Comparison of ENCODE assay signal across 20 cellular contexts in the genomic region with DNA sequence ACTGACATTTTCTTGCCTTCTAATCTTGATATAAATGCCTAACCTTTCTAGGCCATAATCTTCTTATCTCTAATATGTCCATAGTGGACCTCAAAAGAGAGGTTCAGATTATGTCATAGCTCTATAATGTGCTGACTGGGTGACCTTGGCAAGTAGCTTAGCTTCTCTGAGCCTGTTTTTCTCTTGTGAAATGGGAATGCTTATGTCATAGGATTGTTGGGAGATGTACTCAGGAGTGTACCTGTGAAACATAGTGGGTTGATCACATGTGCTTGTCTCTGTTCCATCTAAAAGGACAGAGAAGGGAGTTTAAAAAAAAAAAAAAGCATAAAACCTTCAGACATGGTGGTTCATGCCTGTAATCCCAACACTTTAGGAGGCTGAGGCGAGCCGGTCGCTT. TPM values are rescaled to one million over a fixed set of nuclear protein-coding genes. Genes with fewer than 3 reads are reported as not detected.
DNase-seq lines count a peak whose midpoint lies in the region; ATAC-seq, FAIRE-seq and TF ChIP-seq lines count a peak whose summit lies in the region.
"Had no signal": no experiment of that assay in that cellular context is flagged by ENCODE, and none has a peak within 500 bp of the region (broad histone marks: within the 10 kb centered on the region; RNA-seq: fewer than 3 reads in every experiment).

No MANE protein-coding gene starts in this region.

- no peak overlapping the region for H2AFZ ChIP-seq in Karpas-422 (ENCODE audit: low read length)
- H2AFZ ChIP-seq in GM12878 (ENCODE audit: control insufficient read depth, low read depth, low read length): no peak overlapping the region

- peaks cover 73% of the 10 kb centered on the region for H3K79me2 ChIP-seq in Karpas-422 (ENCODE audit: low read length)
- peaks cover 34% of the 10 kb centered on the region for H3K79me2 ChIP-seq in GM12878 (ENCODE audit: control insufficient read depth, insufficient read depth, low read length)

- H3K36me3 ChIP-seq in CD4-positive, CD25-positive, alpha-beta regulatory T cell (ENCODE audit: control insufficient read depth, insufficient read depth, low read length): no peaks in the 10 kb centered on the region
- peaks cover 18% of the 10 kb centered on the region; the same call in 1 of the 2 replicates for H3K36me3 ChIP-seq in Karpas-422 (ENCODE audit: insufficient read depth, low read length)
- H3K36me3 ChIP-seq in GM12878 (ENCODE audit: control insufficient read depth in 2 of 2, insufficient read depth in 2 of 2, low read length in 1 of 2): peaks cover 1 to 3% of the 10 kb centered on the region in 2 experiments; a peak in 3 of 4 replicates

- peak overlapping the region; percentile 93 for H3K4me2 ChIP-seq in Karpas-422 (ENCODE audit: low read depth, low read length, poor library complexity, severe bottlenecking)
- peak overlapping the region; percentile 35; the same call in 1 of the 2 replicates for H3K4me2 ChIP-seq in GM12878 (ENCODE audit: control insufficient read depth, insufficient read depth)

- H3K36me3 Mint-ChIP-seq in CD4-positive, CD25-positive, alpha-beta regulatory T cell: peaks cover 19% of the 10 kb centered on the region
- H3K36me3 Mint-ChIP-seq in nephron (ENCODE audit: low read depth): peaks cover 9% of the 10 kb centered on the region

- no peaks in the 10 kb centered on the region for H3K9me2 ChIP-seq in Karpas-422 (replicated peaks; ENCODE audit: insufficient read depth, low read length)

- H3K27ac Mint-ChIP-seq in CD4-positive, CD25-positive, alpha-beta regulatory T cell: peak overlapping the region in 2 of 3 donors; percentile 38 to 49
- no peak overlapping the region for H3K27ac Mint-ChIP-seq in nephron
- H3K27ac Mint-ChIP-seq: activated B cell treated with CpG ODN at 0.5 μM for 24 hours, mesothelial cell of epicardium had no signal

- peaks cover 6% of the 10 kb centered on the region for H3K27me3 Mint-ChIP-seq in CD4-positive, CD25-positive, alpha-beta regulatory T cell
- no peaks in the 10 kb centered on the region for H3K27me3 Mint-ChIP-seq in nephron (ENCODE audit: low read depth)
- H3K27me3 Mint-ChIP-seq: activated B cell treated with CpG ODN at 0.5 μM for 24 hours had no signal

- in situ Hi-C loops in GM12878 (cut with MboI): no loop called here

- RAD21 ChIA-PET in GM12878 (lab: Charles Lee; ENCODE audit: unreplicated experiment): interaction anchor here (0.5 kb wide), 1 partner anchor 503 kb away, joined by 4 read pairs; no protein-coding TSS in a partner anchor

- no TSS peak for BruUV-seq in GM12878 (replicated peaks; lab: Mats Ljungman, UMichigan)

- peak overlapping the region; percentile 26 to 92 (median 50) for H3K4me3 Mint-ChIP-seq in CD4-positive, CD25-positive, alpha-beta regulatory T cell
- H3K4me3 Mint-ChIP-seq in nephron: peak overlapping the region; percentile 57 to 78 (median 61)
- H3K4me3 Mint-ChIP-seq: activated B cell treated with CpG ODN at 0.5 μM for 24 hours had no signal

- TF ChIP-seq EP300 in GM12878 (IDR thresholded peaks at IDR 0.05; ENCODE audit: borderline replicate concordance in 1 of 2, control insufficient read depth in 1 of 2, low read depth in 2 of 2, low read length in 2 of 2): no peak

- no peak overlapping the region for H3K4me3 ChIP-seq in CD4-positive, CD25-positive, alpha-beta regulatory T cell (ENCODE audit: low read depth, low read length)
- H3K4me3 ChIP-seq in Karpas-422 (ENCODE audit: low read length) (peak overlapping the region; percentile 1; the same call in 1 of the 2 replicates), GM12878 (no peak overlapping the region)
- H3K4me3 ChIP-seq: body of pancreas, testis had no signal

- intact Hi-C loops in GM12878 (cut with micrococcal nuclease; ENCODE audit: unreplicated experiment): no loop called here

- H4K20me1 ChIP-seq in Karpas-422 (ENCODE audit: insufficient read depth, low read depth, low read length) (no peaks in the 10 kb centered on the region; the same call in 1 of the 2 replicates), GM12878 (ENCODE audit: control insufficient read depth, insufficient read depth) (no peaks in the 10 kb centered on the region)

- DNase-seq in CD4-positive, CD25-positive, alpha-beta regulatory T cell: no peak
- no peak for DNase-seq in Karpas-422
- DNase-seq in GM12878 (ENCODE audit: low read depth, low spot score): no peak
- no peak for DNase-seq in Kasumi-1 (lab: John Stamatoyannopoulos, UW)
- DNase-seq: activated B cell treated with CpG ODN at 0.5 μM for 24 hours; body of pancreas; DMS53; hypothalamus; NCI-H1092 treated with DMSO at 0.1 percent for 48 hours; NCI-H69; nucleus accumbens; stimulated activated CD4-positive, alpha-beta T cell treated with anti-CD3 and anti-CD28 coated beads, Interleukin-2, amount 100 ng/mL, for 48 hours; testis had no signal

- ATAC-seq in CD4-positive, CD25-positive, alpha-beta regulatory T cell (ENCODE audit: low read depth in 2 of 2): no peak
- no peak for ATAC-seq in GM12878
- ATAC-seq in HG03457 (IDR thresholded peaks at IDR 0.05; ENCODE audit: unreplicated experiment): no peak
- no peak for ATAC-seq in HG03280 (IDR thresholded peaks at IDR 0.05; ENCODE audit: unreplicated experiment)
- no peak for ATAC-seq in GM18873 (IDR thresholded peaks at IDR 0.05; ENCODE audit: low FRiP score, unreplicated experiment)
- ATAC-seq: body of pancreas had no signal

- 100% methylated on average over 3 of the region's 3 CpGs for WGBS in GM12878 (ENCODE audit: insufficient coverage, insufficient replicate concordance, low lambda C conversion rate, missing lambda C conversion rate)

- no peak overlapping the region for H3K27ac ChIP-seq in CD4-positive, CD25-positive, alpha-beta regulatory T cell (ENCODE audit: insufficient read depth, low read length, poor library complexity, severe bottlenecking)
- H3K27ac ChIP-seq in Karpas-422 (ENCODE audit: low read length) (no peak overlapping the region), GM12878 (ENCODE audit: control insufficient read depth, insufficient read depth) (no peak overlapping the region)
- H3K27ac ChIP-seq: body of pancreas, testis had no signal

- H3K9me3 ChIP-seq in CD4-positive, CD25-positive, alpha-beta regulatory T cell (ENCODE audit: control insufficient read depth in 2 of 2, low read length in 2 of 2): no peaks in the 10 kb centered on the region
- H3K9me3 ChIP-seq in Karpas-422 (ENCODE audit: low read length) (no peaks in the 10 kb centered on the region), GM12878 (replicated peaks; ENCODE audit: control insufficient read depth, insufficient read depth, low read length) (no peaks in the 10 kb centered on the region)
- H3K9me3 ChIP-seq: body of pancreas, testis had no signal

- POLR2A ChIA-PET in GM12878 (lab: Charles Lee): interaction anchor here (0.6 kb wide), 1 partner anchor 433 kb away, joined by 3 read pairs; no protein-coding TSS in a partner anchor

- no peak for FAIRE-seq in GM12878 (lab: Jason Lieb, UNC)
- FAIRE-seq: GM18507, GM19239 had no signal

- H3K27me3 ChIP-seq in CD4-positive, CD25-positive, alpha-beta regulatory T cell (ENCODE audit: control insufficient read depth, insufficient read depth, low read length): peaks cover 2% of the 10 kb centered on the region
- no peaks in the 10 kb centered on the region for H3K27me3 ChIP-seq in Karpas-422 (ENCODE audit: low read length)
- H3K27me3 ChIP-seq in GM12878 (replicated peaks in 1 of 2; ENCODE audit: control insufficient read depth in 2 of 2, insufficient read depth in 2 of 2, low read length in 1 of 2): no peaks in the 10 kb centered on the region
- H3K27me3 ChIP-seq: body of pancreas, testis had no signal

- peaks cover 17 to 66% (median 42%) of the 10 kb centered on the region in 4 donors for H3K4me1 Mint-ChIP-seq in CD4-positive, CD25-positive, alpha-beta regulatory T cell
- H3K4me1 Mint-ChIP-seq in nephron: peaks cover 50% of the 10 kb centered on the region

- H3K4me1 ChIP-seq in CD4-positive, CD25-positive, alpha-beta regulatory T cell (ENCODE audit: control insufficient read depth, insufficient read depth, low read length, poor library complexity, severe bottlenecking): peaks cover 28% of the 10 kb centered on the region
- H3K4me1 ChIP-seq in Karpas-422 (ENCODE audit: low read length): peaks cover 36% of the 10 kb centered on the region
- no peaks in the 10 kb centered on the region; the same call in 1 of the 2 replicates for H3K4me1 ChIP-seq in GM12878 (ENCODE audit: control insufficient read depth, insufficient read depth, low read length)

- no peak for TF ChIP-seq CTCF in GM12878 (IDR thresholded peaks at IDR 0.05 in 2 of 3, conservative IDR thresholded peaks at IDR 0.05 in 1 of 3; ENCODE audit: control insufficient read depth in 2 of 3, extremely low read depth in 1 of 3, insufficient read depth in 1 of 3, low read depth in 3 of 3, low read length in 3 of 3)
- no peak for TF ChIP-seq CTCF in nephron (IDR thresholded peaks at IDR 0.05; ENCODE audit: unreplicated experiment in 3 of 3)

- TF ChIP-seq POLR2A in GM12878 (IDR thresholded peaks at IDR 0.05; ENCODE audit: low read depth, low read length): no peak

- TF ChIP-seq RAD21 in GM12878 (IDR thresholded peaks at IDR 0.05; ENCODE audit: insufficient read depth, low read depth, low read length): no peak

- H3K9ac ChIP-seq in Karpas-422 (ENCODE audit: low read length) (no peak overlapping the region), GM12878 (ENCODE audit: control insufficient read depth, insufficient read depth, low read length) (no peak overlapping the region; the same call in 1 of the 2 replicates)

- CTCF ChIA-PET in GM12878 (lab: Yijun Ruan, JAX): interaction anchor here (0.6 to 1.0 kb wide), 2 partner anchors 11 to 1547 kb away, joined by 3 to 5 read pairs; no protein-coding TSS in a partner anchor

- H3K9me3 Mint-ChIP-seq in CD4-positive, CD25-positive, alpha-beta regulatory T cell: no peaks in the 10 kb centered on the region
- no peaks in the 10 kb centered on the region for H3K9me3 Mint-ChIP-seq in nephron
- H3K9me3 Mint-ChIP-seq: activated B cell treated with CpG ODN at 0.5 μM for 24 hours, mesothelial cell of epicardium had no signal

- SMC1A ChIA-PET in GM12878 (lab: Charles Lee; ENCODE audit: uncharacterized antibody, unreplicated experiment): no interaction called here

RNA-seq across cellular contexts. Expression of a gene that starts 2.4 kb away (rescaled TPM):
- 21.6 TPM for total RNA-seq in CD4-positive, CD25-positive, alpha-beta regulatory T cell
- 10 to 100 TPM; 13.7 to 16.6 (median 15.9) TPM for polyA plus RNA-seq in CD4-positive, CD25-positive, alpha-beta regulatory T cell
- 8.8 and 17.6 TPM in 2 replicates for total RNA-seq in Karpas-422 (2014; rRNA removed; shearing (Covaris generic); ENCODE audit: low replicate concordance)
- total RNA-seq in GM12878 (2013; cell fraction: nucleolus; rRNA removed): 63.2 and 67.5 TPM in 2 replicates
- 15.4 and 16.4 TPM in 2 replicates for total RNA-seq in GM12878 (2014; rRNA removed)
- 12.0 and 12.4 TPM in 2 replicates for total RNA-seq in GM12878 (2014; rRNA removed; fragmentation: Illumina TruSeq; extraction: Trizol)
- total RNA-seq in GM12878 (2021): 14.6 and 17.1 TPM in 2 replicates
- 5.3 TPM for polyA plus RNA-seq in GM12878 (2011; ENCODE audit: low read depth)
- polyA plus RNA-seq in GM12878 (2011; rRNA removed): 12.7 and 14.5 TPM in 2 replicates
- polyA plus RNA-seq in GM12878 (2011; cell fraction: cytosol; rRNA removed): 17.2 and 18.5 TPM in 2 replicates
- 16.6 and 20.4 TPM in 2 replicates for polyA plus RNA-seq in GM12878 (2011; cell fraction: nucleus; rRNA removed)
- 8.7 and 9.6 TPM in 2 replicates for polyA plus RNA-seq in GM12878 (2012)
- 8.4 and 12.1 TPM in 2 replicates for polyA plus RNA-seq in GM12878 (2014; fragmentation: Illumina TruSeq; extraction: Trizol)
- 1 to 10 TPM; 1.5 to 3.8 TPM for polyA plus RNA-seq in GM12878 (2014; fragmentation: Nextera tagmentation; extraction: Ambion mirVana)
- polyA plus RNA-seq in GM12878 (2014; rRNA removed): 15.1 and 17.5 TPM in 2 replicates
- 10 to 100 TPM; 21.2 to 22.4 TPM for polyA plus RNA-seq in GM12878 (2016; fragmentation: Nextera tagmentation; extraction: Ambion mirVana)
- polyA minus RNA-seq in GM12878 (2011; rRNA and poly(A)+ RNA removed): 16.0 and 19.8 TPM in 2 replicates
- 6.3 and 7.8 TPM in 2 replicates for polyA minus RNA-seq in GM12878 (2011; cell fraction: cytosol; rRNA and poly(A)+ RNA removed)
- polyA minus RNA-seq in GM12878 (2011; cell fraction: nucleus; rRNA and poly(A)+ RNA removed): 16.8 and 33.1 TPM in 2 replicates

RNA-seq across cellular contexts. Expression of a gene that starts 17.0 kb away (rescaled TPM):
- 0.72 TPM for total RNA-seq in CD4-positive, CD25-positive, alpha-beta regulatory T cell
- under 1 TPM in 2 of 4 donors, not detected in 2; 0.12 to 0.26 TPM for polyA plus RNA-seq in CD4-positive, CD25-positive, alpha-beta regulatory T cell
- total RNA-seq in Karpas-422 (2014; rRNA removed; shearing (Covaris generic); ENCODE audit: low replicate concordance): not detected in 2 replicates
- total RNA-seq in GM12878 (2013; cell fraction: nucleolus; rRNA removed): 0.46 and 0.56 TPM in 2 replicates
- total RNA-seq in GM12878 (2014; rRNA removed) (0.16 TPM in 1 of 2 replicates, not detected in the other), GM12878 (2014; rRNA removed; fragmentation: Illumina TruSeq; extraction: Trizol) (not detected in 2 replicates), GM12878 (2021) (not detected in 2 replicates)
- polyA plus RNA-seq in GM12878 (2011; ENCODE audit: low read depth): not detected
- polyA plus RNA-seq in GM12878 (2011; rRNA removed) (not detected in 2 replicates), GM12878 (2014; fragmentation: Illumina TruSeq; extraction: Trizol) (not detected in 2 replicates), GM12878 (2014; fragmentation: Nextera tagmentation; extraction: Ambion mirVana) (not detected), GM12878 (2014; rRNA removed) (not detected in 2 replicates), GM12878 (2016; fragmentation: Nextera tagmentation; extraction: Ambion mirVana) (under 1 TPM; 0.14 to 0.33 TPM)
- not detected in 2 replicates for polyA plus RNA-seq in GM12878 (2011; cell fraction: cytosol; rRNA removed)
- 0.13 TPM in 1 of 2 replicates, not detected in the other for polyA plus RNA-seq in GM12878 (2011; cell fraction: nucleus; rRNA removed)
- polyA plus RNA-seq in GM12878 (2012): 0.15 and 0.28 TPM in 2 replicates
- not detected in 2 replicates for polyA minus RNA-seq in GM12878 (2011; rRNA and poly(A)+ RNA removed)
- not detected in 2 replicates for polyA minus RNA-seq in GM12878 (2011; cell fraction: cytosol; rRNA and poly(A)+ RNA removed)
- 0.24 and 0.29 TPM in 2 replicates for polyA minus RNA-seq in GM12878 (2011; cell fraction: nucleus; rRNA and poly(A)+ RNA removed)

Comparison
In these comparisons a context has a peak if more than half of its experiments do, and no peak if none do; other contexts are left out.
1. H3K27ac Mint-ChIP-seq: peak in CD4-positive, CD25-positive, alpha-beta regulatory T cell (2 of 3); none in nephron (0 of 3).